ENCODE assay signal across 28 cellular contexts in the genomic region with DNA sequence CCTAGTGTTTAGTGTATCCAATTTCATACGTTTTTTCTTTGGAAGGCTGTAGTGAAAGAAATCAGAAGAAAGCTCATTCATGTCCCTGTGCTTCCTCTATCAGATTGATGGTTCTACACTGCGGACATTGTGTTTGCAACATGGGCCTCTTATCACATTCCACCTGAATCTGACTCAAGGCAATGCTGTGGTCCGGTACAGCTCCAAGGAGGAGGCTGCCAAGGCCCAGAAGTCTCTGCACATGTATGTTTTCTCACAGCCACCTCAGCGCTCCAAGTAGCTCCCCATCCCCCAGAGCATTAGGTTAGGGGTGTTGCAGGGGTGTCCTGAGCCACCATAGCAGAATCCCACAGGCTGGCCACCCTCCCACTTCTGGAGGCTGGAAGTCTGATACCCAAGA. TPM values are rescaled to one million over a fixed set of nuclear protein-coding genes. Genes with fewer than 3 reads are reported as not detected.
"Had no signal": no experiment of that assay in that cellular context is flagged by ENCODE, and none has a peak within 500 bp of the region (broad histone marks: within the 10 kb centered on the region; RNA-seq: fewer than 3 reads in every experiment).

No MANE protein-coding gene starts in this region.

- ATAC-seq: activated CD4-positive, CD25-positive, alpha-beta regulatory T cell treated with anti-CD3 and anti-CD28 coated beads, Interleukin-2, amount 50 U/mL, for 24 hours; activated CD8-positive, alpha-beta T cell treated with anti-CD3 and anti-CD28 coated beads for 36 hours; SK-N-SH treated with all-trans-retinoic acid at 6 μM for 48 hours had no signal

- H3K9me3 ChIP-seq: Peyer's patch, SJSA1 had no signal

- H3K4me3 ChIP-seq: Peyer's patch, SJSA1 had no signal

- DNase-seq: activated CD4-positive, alpha-beta T cell treated with anti-CD3 and anti-CD28 coated beads for 4 hours; activated CD8-positive, alpha-beta memory T cell treated with anti-CD3 and anti-CD28 coated beads, Interleukin-2, amount 50 U/mL, for 4 hours; activated CD8-positive, alpha-beta T cell treated with anti-CD3 and anti-CD28 coated beads for 36 hours; activated gamma-delta T cell treated with Interleukin-2 at 50 U/mL for 16 hours; activated naive CD4-positive, alpha-beta T cell treated with anti-CD3 and anti-CD28 coated beads, Interleukin-2, amount 50 U/mL, for 16 hours; activated T-cell treated with anti-CD3 and anti-CD28 coated beads, Interleukin-2, amount 50 U/mL, for 72 hours; brain microvascular endothelial cell; KG1; NCI-H1048; NCI-H1417 treated with DMSO at 0.1 percent for 48 hours; NCI-H1694; NCI-H2029; NCI-H2107; NCI-H345; NCI-H510A; NCI-H526 treated with DMSO at 0.1 percent for 48 hours; Peyer's patch; SHP77; SW 1271 had no signal

- H3K27ac ChIP-seq: brain microvascular endothelial cell, Peyer's patch, RWPE1, SJSA1 had no signal

- H3K27me3 ChIP-seq: brain microvascular endothelial cell, Peyer's patch, SJSA1 had no signal

- H3K4me1 ChIP-seq: Peyer's patch had no signal

RNA-seq across cellular contexts. Expression of gene TMC8, which starts 27.3 kb away (rescaled TPM):
- total RNA-seq: LHCN-M2, M059J, SJSA1 had no signal

RNA-seq across cellular contexts. Expression of gene C17orf99, which starts 42.9 kb away (rescaled TPM):
- total RNA-seq: activated T-helper 2 cell treated with anti-CD3 and anti-CD28 coated beads, Interferon-gamma antibody, Interleukin-2, Interleukin-4, amounts not matched to agents 10 μg/mL and 5 μg/mL and 100 μg/mL, durations not matched to agents 14 hours and 24 hours and 36 hours; cardiac septum; LHCN-M2; M059J; SJSA1; T-helper 1 cell treated with Interleukin-12 subunit alpha and Interleukin-12 subunit beta and Interleukin-4 antibody, amounts not matched to agents 30 ng/mL and 1 ng/mL, for 36 hours had no signal
